21 cellular contexts compared by ENCODE assay signal in genomic region chr7:94305836-94306235, GRCh38.
"Had no signal": no experiment of that assay in that cellular context is flagged by ENCODE, and none has a peak within 500 bp of the region (broad histone marks: within the 10 kb centered on the region; RNA-seq: fewer than 3 reads in every experiment).

No MANE protein-coding gene starts in this region.

- H3K36me3 ChIP-seq: MG63 had no signal

- DNase-seq: Karpas-422, KG1, MG63, NCI-H1092, NCI-H1105 treated with DMSO at 0.1 percent for 48 hours, NCI-H1417 treated with DMSO at 0.1 percent for 48 hours, NCI-H146, NCI-H1694 treated with DMSO at 0.1 percent for 48 hours, NCI-H1930, NCI-H2081, NCI-H2107, NCI-H226, NCI-H446, NCI-H510A, NCI-H524 treated with DMSO at 0.1 percent for 48 hours, NCI-H69, NCI-H774, PC-3, SHP77 had no signal

- H3K27ac ChIP-seq: HL-60, RWPE1 had no signal

- H3K9me3 ChIP-seq: MG63 had no signal

- H3K4me3 ChIP-seq: MG63 had no signal

- H3K27me3 ChIP-seq: MG63 had no signal
